Comparison of ENCODE assay signal across 14 cellular contexts in genomic region chr5:142826093-142826492, GRCh38. TPM values are rescaled to one million over a fixed set of nuclear protein-coding genes. Genes with fewer than 3 reads are reported as not detected.
A peak's percentile ranks its signal among the peaks of the same experiment; 100 is the strongest.
DNase-seq lines count a peak whose midpoint lies in the region; ATAC-seq and TF ChIP-seq lines count a peak whose summit lies in the region.
"Had no signal": no experiment of that assay in that cellular context is flagged by ENCODE, and none has a peak within 500 bp of the region (broad histone marks: within the 10 kb centered on the region; RNA-seq: fewer than 3 reads in every experiment).

No MANE protein-coding gene starts in this region.

- no peak overlapping the region for H3K4me3 Mint-ChIP-seq in activated CD4-positive, alpha-beta memory T cell treated with anti-CD3 and anti-CD28 coated beads, Interleukin-2, amount 10 ng/mL, durations not matched to agents 7 days and 5 days
- no peak overlapping the region for H3K4me3 Mint-ChIP-seq in activated CD4-positive, alpha-beta memory T cell treated with anti-CD3 and anti-CD28 coated beads for 36 hours

- no peaks in the 10 kb centered on the region for H3K9me3 Mint-ChIP-seq in activated CD4-positive, alpha-beta memory T cell treated with anti-CD3 and anti-CD28 coated beads, Interleukin-2, amount 10 ng/mL, durations not matched to agents 7 days and 5 days
- H3K9me3 Mint-ChIP-seq in activated CD4-positive, alpha-beta memory T cell treated with anti-CD3 and anti-CD28 coated beads for 36 hours, result no peaks in the 10 kb centered on the region

- H3K4me1 Mint-ChIP-seq in activated CD4-positive, alpha-beta memory T cell treated with anti-CD3 and anti-CD28 coated beads, Interleukin-2, amount 10 ng/mL, durations not matched to agents 7 days and 5 days, result peaks cover 71% of the 10 kb centered on the region
- H3K4me1 Mint-ChIP-seq in activated CD4-positive, alpha-beta memory T cell treated with anti-CD3 and anti-CD28 coated beads for 36 hours (ENCODE audit: low read depth), result peaks cover 73% of the 10 kb centered on the region

- POLR2A ChIA-PET in activated CD4-positive, alpha-beta memory T cell treated with anti-CD3 and anti-CD28 coated beads, Interleukin-2, amount 10 ng/mL, durations not matched to agents 7 days and 5 days (lab: Charles Lee), result interaction anchor here (1.4 to 1.5 kb wide), 2 partner anchors 28 to 56 kb away, joined by 5 to 8 read pairs; partner anchors contain the start of gene ARHGAP26
- POLR2A ChIA-PET in activated CD4-positive, alpha-beta memory T cell treated with anti-CD3 and anti-CD28 coated beads for 36 hours (lab: Charles Lee), result interaction anchor here (1.4 to 1.9 kb wide), 3 partner anchors 8 to 55 kb away, joined by 8 to 20 read pairs (median 9); partner anchors contain the start of gene ARHGAP26

- TF ChIP-seq CTCF in RWPE2 (IDR thresholded peaks at IDR 0.05; ENCODE audit: poor library complexity, severe bottlenecking) (no peak), esophagus muscularis mucosa (IDR thresholded peaks at IDR 0.05) (no peak), stomach (IDR thresholded peaks at IDR 0.05) (no peak)

- H3K36me3 ChIP-seq in RWPE2 (ENCODE audit: low read depth), result no peaks in the 10 kb centered on the region
- no peaks in the 10 kb centered on the region for H3K36me3 ChIP-seq in esophagus muscularis mucosa
- H3K36me3 ChIP-seq in stomach, result no peaks in the 10 kb centered on the region
- H3K36me3 ChIP-seq: brain microvascular endothelial cell had no signal

- H3K4me3 ChIP-seq in RWPE2 (ENCODE audit: severe bottlenecking), result no peak overlapping the region
- no peak overlapping the region for H3K4me3 ChIP-seq in esophagus muscularis mucosa
- H3K4me3 ChIP-seq in stomach, result no peak overlapping the region
- H3K4me3 ChIP-seq: SK-N-MC had no signal

- H3K27me3 ChIP-seq in RWPE2 (ENCODE audit: insufficient read depth, poor library complexity, severe bottlenecking) (no peaks in the 10 kb centered on the region), esophagus muscularis mucosa (no peaks in the 10 kb centered on the region), stomach (no peaks in the 10 kb centered on the region)
- H3K27me3 ChIP-seq: brain microvascular endothelial cell had no signal

- intact Hi-C loops in activated CD4-positive, alpha-beta memory T cell treated with anti-CD3 and anti-CD28 coated beads for 36 hours (cut with micrococcal nuclease), result loop anchor here (1.0 to 10.0 kb wide), 5 partner anchors 25 to 359 kb away; no protein-coding TSS in a partner anchor
- intact Hi-C loops in esophagus muscularis mucosa (cut with DNase I), result no loop called here
- intact Hi-C loops in stomach (cut with DNase I; ENCODE audit: low total_unique reads), result no loop called here

- no peak for TF ChIP-seq EP300 in esophagus muscularis mucosa (IDR thresholded peaks at IDR 0.05)
- no peak for TF ChIP-seq EP300 in stomach (IDR thresholded peaks at IDR 0.05)

- CTCF ChIA-PET in activated CD4-positive, alpha-beta memory T cell treated with anti-CD3 and anti-CD28 coated beads, Interleukin-2, amount 10 ng/mL, durations not matched to agents 7 days and 5 days (lab: Charles Lee), result interaction anchor here (2.4 kb wide), 1 partner anchor 41 kb away, joined by 10 read pairs; no protein-coding TSS in a partner anchor
- CTCF ChIA-PET in activated CD4-positive, alpha-beta memory T cell treated with anti-CD3 and anti-CD28 coated beads for 36 hours (lab: Charles Lee), result interaction anchor here (2.4 kb wide), 1 partner anchor 78 kb away, joined by 8 read pairs; no protein-coding TSS in a partner anchor

- DNase-seq in activated CD4-positive, alpha-beta memory T cell treated with anti-CD3 and anti-CD28 coated beads, Interleukin-2, amount 10 ng/mL, durations not matched to agents 7 days and 5 days, result no peak
- DNase-seq in activated CD4-positive, alpha-beta memory T cell treated with anti-CD3 and anti-CD28 coated beads for 36 hours, result no peak
- DNase-seq in RWPE2 (ENCODE audit: low spot score) (no peak), esophagus muscularis mucosa (ENCODE audit: extremely low spot score) (no peak), stomach (no peak), CD1c-positive myeloid dendritic cell (ENCODE audit: extremely low spot score) (no peak)
- no peak for DNase-seq in effector CD8-positive, alpha-beta T cell (lab: John Stamatoyannopoulos, UW)
- DNase-seq: activated naive CD4-positive, alpha-beta T cell treated with Interleukin-2 at 50 U/mL for 16 hours; NCI-H1417 treated with DMSO at 0.1 percent for 48 hours; NCI-H2227 treated with DMSO at 0.1 percent for 48 hours; nucleus accumbens had no signal

- H3K27ac ChIP-seq in RWPE2 (ENCODE audit: poor library complexity, severe bottlenecking), result peak overlapping the region; percentile 69
- H3K27ac ChIP-seq in esophagus muscularis mucosa (replicated peaks in 1 of 4), result peak overlapping the region; percentile 45 to 69 (median 59)
- peak overlapping the region in 4 of 5 donors; percentile 69 to 82 (median 78) for H3K27ac ChIP-seq in stomach
- H3K27ac ChIP-seq: SK-N-MC had no signal

- H3K27ac Mint-ChIP-seq in activated CD4-positive, alpha-beta memory T cell treated with anti-CD3 and anti-CD28 coated beads, Interleukin-2, amount 10 ng/mL, durations not matched to agents 7 days and 5 days, result peak overlapping the region; percentile 8
- no peak overlapping the region for H3K27ac Mint-ChIP-seq in activated CD4-positive, alpha-beta memory T cell treated with anti-CD3 and anti-CD28 coated beads for 36 hours

- WGBS in esophagus muscularis mucosa, result 56% methylated on average over 5 of the region's 5 CpGs
- 77 to 87% (median 82%) methylated on average over 5 of the region's 5 CpGs for WGBS in stomach, 5 donors

- ATAC-seq in RWPE2 (ENCODE audit: low read depth) (no peak), HG03108 (IDR thresholded peaks at IDR 0.05; ENCODE audit: unreplicated experiment) (no peak)

- no peaks in the 10 kb centered on the region for H3K27me3 Mint-ChIP-seq in activated CD4-positive, alpha-beta memory T cell treated with anti-CD3 and anti-CD28 coated beads, Interleukin-2, amount 10 ng/mL, durations not matched to agents 7 days and 5 days
- H3K27me3 Mint-ChIP-seq in activated CD4-positive, alpha-beta memory T cell treated with anti-CD3 and anti-CD28 coated beads for 36 hours, result no peaks in the 10 kb centered on the region

- TF ChIP-seq POLR2A in esophagus muscularis mucosa (IDR thresholded peaks at IDR 0.05; ENCODE audit: low read depth) (no peak), stomach (IDR thresholded peaks at IDR 0.05) (no peak)

- no peaks in the 10 kb centered on the region for H3K36me3 Mint-ChIP-seq in activated CD4-positive, alpha-beta memory T cell treated with anti-CD3 and anti-CD28 coated beads, Interleukin-2, amount 10 ng/mL, durations not matched to agents 7 days and 5 days (ENCODE audit: low read depth)
- H3K36me3 Mint-ChIP-seq in activated CD4-positive, alpha-beta memory T cell treated with anti-CD3 and anti-CD28 coated beads for 36 hours, result no peaks in the 10 kb centered on the region

- H3K9me3 ChIP-seq in RWPE2 (ENCODE audit: severe bottlenecking), result no peaks in the 10 kb centered on the region
- peaks cover 0 to 6% (median 0%) of the 10 kb centered on the region in 4 donors for H3K9me3 ChIP-seq in esophagus muscularis mucosa
- no peaks in the 10 kb centered on the region for H3K9me3 ChIP-seq in stomach

- peaks cover 58% of the 10 kb centered on the region for H3K4me1 ChIP-seq in RWPE2 (ENCODE audit: insufficient read depth, poor library complexity, severe bottlenecking)
- peaks cover 70 to 93% (median 81%) of the 10 kb centered on the region in 4 donors for H3K4me1 ChIP-seq in esophagus muscularis mucosa
- H3K4me1 ChIP-seq in stomach, result peaks cover 58 to 100% (median 73%) of the 10 kb centered on the region in 4 donors

RNA-seq across cellular contexts. Expression of gene ARHGAP26, which starts 55.9 kb away (rescaled TPM):
- 10 to 100 TPM; 14.8 to 17.1 TPM for total RNA-seq in activated CD4-positive, alpha-beta memory T cell treated with anti-CD3 and anti-CD28 coated beads, Interleukin-2, amount 10 ng/mL, durations not matched to agents 7 days and 5 days
- 10 to 100 TPM; 16.4 to 16.9 TPM for total RNA-seq in activated CD4-positive, alpha-beta memory T cell treated with anti-CD3 and anti-CD28 coated beads for 36 hours
- total RNA-seq in esophagus muscularis mucosa, result 10 to 100 TPM; 22.3 to 40.7 (median 28.2) TPM
- total RNA-seq in stomach, result 100 to 1,000 TPM in 1 of 5 donors, 10 to 100 TPM in 4; 26.8 to 115 (median 70.7) TPM
- 1 to 10 TPM; 4.0 to 4.5 (median 4.4) TPM for polyA plus RNA-seq in stomach
